1 cellular context compared by ENCODE assay signal in genomic region chr3:167609156-167609555, GRCh38.
TF ChIP-seq lines count a peak whose summit lies in the region.

No MANE protein-coding gene starts in this region.

TF ChIP-seq in H1, 55 proteins besides CTCF, POLR2A, EP300 and RAD21:
- TF ChIP-seq SRF (IDR thresholded peaks at IDR 0.05; ENCODE audit: low read depth, low read length) (no peak), TCF12 (IDR thresholded peaks at IDR 0.05; ENCODE audit: low read depth, low read length) (no peak), CHD1 (IDR thresholded peaks at IDR 0.05; ENCODE audit: low read depth, low read length) (no peak), MAX (IDR thresholded peaks at IDR 0.05) (no peak), SIX5 (IDR thresholded peaks at IDR 0.05; ENCODE audit: low read depth, low read length) (no peak), SIN3A (conservative IDR thresholded peaks at IDR 0.05 in 1 of 2, IDR thresholded peaks at IDR 0.05 in 1 of 2; ENCODE audit: low read depth in 1 of 2, low read length in 2 of 2) (no peak), SP1 (IDR thresholded peaks at IDR 0.05; ENCODE audit: low read depth, low read length) (no peak), SAP30 (IDR thresholded peaks at IDR 0.05; ENCODE audit: insufficient read depth, insufficient replicate concordance, low read length) (no peak), CTBP2 (IDR thresholded peaks at IDR 0.05; ENCODE audit: borderline replicate concordance, insufficient read depth, insufficient read length, low read length) (no peak)
